Comparison of ENCODE assay signal across 1 cellular context in the genomic region with DNA sequence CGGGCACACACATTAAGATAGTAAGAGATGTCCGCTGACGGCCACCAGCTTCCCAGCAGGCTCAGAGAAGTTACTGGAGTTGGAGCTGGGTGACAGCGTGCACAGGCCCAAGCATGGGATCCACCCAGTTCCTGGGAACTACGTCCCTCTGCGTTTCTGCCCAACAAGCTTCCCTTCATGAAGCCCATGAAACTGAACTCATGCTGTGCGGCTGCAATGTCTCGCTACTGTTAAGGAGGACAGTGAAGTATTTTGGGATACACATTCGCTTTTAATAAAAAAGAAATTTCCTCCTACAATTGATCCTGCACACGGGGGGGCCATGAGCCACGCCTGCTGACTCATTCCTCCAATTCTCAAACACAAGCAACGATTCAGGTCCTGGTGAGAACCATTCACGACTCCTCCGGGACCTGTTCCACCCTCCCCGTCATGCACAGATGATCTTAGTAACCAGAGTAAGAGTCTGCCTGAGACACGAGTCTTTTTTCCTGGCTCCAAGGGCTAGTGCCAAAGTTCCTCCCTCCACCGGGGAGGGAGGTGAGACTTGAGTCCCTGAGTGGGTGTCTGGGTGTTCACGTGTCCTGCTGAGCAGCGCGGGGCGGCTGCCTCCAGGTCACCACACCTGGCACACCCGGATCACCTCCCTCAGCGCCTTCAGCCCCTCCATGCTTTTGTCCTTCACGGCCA.
A peak's percentile ranks its signal among the peaks of the same experiment; 100 is the strongest.
TF ChIP-seq lines count a peak whose summit lies in the region.

No MANE protein-coding gene starts in this region.

TF ChIP-seq in K562, 482 proteins besides CTCF, POLR2A, EP300 and RAD21 (continued from another document):
- TF ChIP-seq, protein P1, sequence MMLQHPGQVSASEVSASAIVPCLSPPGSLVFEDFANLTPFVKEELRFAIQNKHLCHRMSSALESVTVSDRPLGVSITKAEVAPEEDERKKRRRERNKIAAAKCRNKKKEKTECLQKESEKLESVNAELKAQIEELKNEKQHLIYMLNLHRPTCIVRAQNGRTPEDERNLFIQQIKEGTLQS (IDR thresholded peaks at IDR 0.05): 0 out of 2 replicates have a peak, but pooled peaks have one; percentile 29
- TF ChIP-seq, protein P1 (CRISPR knock-in tag; conservative IDR thresholded peaks at IDR 0.05): no peak
- no peak for TF ChIP-seq TEAD4 (IDR thresholded peaks at IDR 0.05; ENCODE audit: low read length)
- TF ChIP-seq TEAD4 (CRISPR knock-in tag; IDR thresholded peaks at IDR 0.05; ENCODE audit: borderline replicate concordance): no peak
- TF ChIP-seq, protein P2, sequence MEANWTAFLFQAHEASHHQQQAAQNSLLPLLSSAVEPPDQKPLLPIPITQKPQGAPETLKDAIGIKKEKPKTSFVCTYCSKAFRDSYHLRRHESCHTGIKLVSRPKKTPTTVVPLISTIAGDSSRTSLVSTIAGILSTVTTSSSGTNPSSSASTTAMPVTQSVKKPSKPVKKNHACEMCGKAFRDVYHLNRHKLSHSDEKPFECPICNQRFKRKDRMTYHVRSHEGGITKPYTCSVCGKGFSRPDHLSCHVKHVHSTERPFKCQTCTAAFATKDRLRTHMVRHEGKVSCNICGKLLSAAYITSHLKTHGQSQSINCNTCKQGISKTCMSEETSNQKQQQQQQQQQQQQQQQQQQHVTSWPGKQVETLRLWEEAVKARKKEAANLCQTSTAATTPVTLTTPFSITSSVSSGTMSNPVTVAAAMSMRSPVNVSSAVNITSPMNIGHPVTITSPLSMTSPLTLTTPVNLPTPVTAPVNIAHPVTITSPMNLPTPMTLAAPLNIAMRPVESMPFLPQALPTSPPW (CRISPR knock-in tag; IDR thresholded peaks at IDR 0.05): peak; percentile 70
- no peak for TF ChIP-seq ZNF175 (CRISPR knock-in tag; IDR thresholded peaks at IDR 0.05; ENCODE audit: low read depth)
- TF ChIP-seq, protein P3, sequence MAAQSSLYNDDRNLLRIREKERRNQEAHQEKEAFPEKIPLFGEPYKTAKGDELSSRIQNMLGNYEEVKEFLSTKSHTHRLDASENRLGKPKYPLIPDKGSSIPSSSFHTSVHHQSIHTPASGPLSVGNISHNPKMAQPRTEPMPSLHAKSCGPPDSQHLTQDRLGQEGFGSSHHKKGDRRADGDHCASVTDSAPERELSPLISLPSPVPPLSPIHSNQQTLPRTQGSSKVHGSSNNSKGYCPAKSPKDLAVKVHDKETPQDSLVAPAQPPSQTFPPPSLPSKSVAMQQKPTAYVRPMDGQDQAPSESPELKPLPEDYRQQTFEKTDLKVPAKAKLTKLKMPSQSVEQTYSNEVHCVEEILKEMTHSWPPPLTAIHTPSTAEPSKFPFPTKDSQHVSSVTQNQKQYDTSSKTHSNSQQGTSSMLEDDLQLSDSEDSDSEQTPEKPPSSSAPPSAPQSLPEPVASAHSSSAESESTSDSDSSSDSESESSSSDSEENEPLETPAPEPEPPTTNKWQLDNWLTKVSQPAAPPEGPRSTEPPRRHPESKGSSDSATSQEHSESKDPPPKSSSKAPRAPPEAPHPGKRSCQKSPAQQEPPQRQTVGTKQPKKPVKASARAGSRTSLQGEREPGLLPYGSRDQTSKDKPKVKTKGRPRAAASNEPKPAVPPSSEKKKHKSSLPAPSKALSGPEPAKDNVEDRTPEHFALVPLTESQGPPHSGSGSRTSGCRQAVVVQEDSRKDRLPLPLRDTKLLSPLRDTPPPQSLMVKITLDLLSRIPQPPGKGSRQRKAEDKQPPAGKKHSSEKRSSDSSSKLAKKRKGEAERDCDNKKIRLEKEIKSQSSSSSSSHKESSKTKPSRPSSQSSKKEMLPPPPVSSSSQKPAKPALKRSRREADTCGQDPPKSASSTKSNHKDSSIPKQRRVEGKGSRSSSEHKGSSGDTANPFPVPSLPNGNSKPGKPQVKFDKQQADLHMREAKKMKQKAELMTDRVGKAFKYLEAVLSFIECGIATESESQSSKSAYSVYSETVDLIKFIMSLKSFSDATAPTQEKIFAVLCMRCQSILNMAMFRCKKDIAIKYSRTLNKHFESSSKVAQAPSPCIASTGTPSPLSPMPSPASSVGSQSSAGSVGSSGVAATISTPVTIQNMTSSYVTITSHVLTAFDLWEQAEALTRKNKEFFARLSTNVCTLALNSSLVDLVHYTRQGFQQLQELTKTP (IDR thresholded peaks at IDR 0.05; ENCODE audit: low read depth in 1 of 2, partially characterized antibody in 2 of 2): peak in 1 of 2 experiments; percentile 46
- TF ChIP-seq, protein P4, sequence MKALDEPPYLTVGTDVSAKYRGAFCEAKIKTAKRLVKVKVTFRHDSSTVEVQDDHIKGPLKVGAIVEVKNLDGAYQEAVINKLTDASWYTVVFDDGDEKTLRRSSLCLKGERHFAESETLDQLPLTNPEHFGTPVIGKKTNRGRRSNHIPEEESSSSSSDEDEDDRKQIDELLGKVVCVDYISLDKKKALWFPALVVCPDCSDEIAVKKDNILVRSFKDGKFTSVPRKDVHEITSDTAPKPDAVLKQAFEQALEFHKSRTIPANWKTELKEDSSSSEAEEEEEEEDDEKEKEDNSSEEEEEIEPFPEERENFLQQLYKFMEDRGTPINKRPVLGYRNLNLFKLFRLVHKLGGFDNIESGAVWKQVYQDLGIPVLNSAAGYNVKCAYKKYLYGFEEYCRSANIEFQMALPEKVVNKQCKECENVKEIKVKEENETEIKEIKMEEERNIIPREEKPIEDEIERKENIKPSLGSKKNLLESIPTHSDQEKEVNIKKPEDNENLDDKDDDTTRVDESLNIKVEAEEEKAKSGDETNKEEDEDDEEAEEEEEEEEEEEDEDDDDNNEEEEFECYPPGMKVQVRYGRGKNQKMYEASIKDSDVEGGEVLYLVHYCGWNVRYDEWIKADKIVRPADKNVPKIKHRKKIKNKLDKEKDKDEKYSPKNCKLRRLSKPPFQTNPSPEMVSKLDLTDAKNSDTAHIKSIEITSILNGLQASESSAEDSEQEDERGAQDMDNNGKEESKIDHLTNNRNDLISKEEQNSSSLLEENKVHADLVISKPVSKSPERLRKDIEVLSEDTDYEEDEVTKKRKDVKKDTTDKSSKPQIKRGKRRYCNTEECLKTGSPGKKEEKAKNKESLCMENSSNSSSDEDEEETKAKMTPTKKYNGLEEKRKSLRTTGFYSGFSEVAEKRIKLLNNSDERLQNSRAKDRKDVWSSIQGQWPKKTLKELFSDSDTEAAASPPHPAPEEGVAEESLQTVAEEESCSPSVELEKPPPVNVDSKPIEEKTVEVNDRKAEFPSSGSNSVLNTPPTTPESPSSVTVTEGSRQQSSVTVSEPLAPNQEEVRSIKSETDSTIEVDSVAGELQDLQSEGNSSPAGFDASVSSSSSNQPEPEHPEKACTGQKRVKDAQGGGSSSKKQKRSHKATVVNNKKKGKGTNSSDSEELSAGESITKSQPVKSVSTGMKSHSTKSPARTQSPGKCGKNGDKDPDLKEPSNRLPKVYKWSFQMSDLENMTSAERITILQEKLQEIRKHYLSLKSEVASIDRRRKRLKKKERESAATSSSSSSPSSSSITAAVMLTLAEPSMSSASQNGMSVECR (CRISPR knock-in tag; IDR thresholded peaks at IDR 0.05): no peak
- TF ChIP-seq JUND (IDR thresholded peaks at IDR 0.05; ENCODE audit: borderline replicate concordance, low read depth, low read length): peak; percentile 53; the same call in 1 of the 2 replicates
- TF ChIP-seq JUND (tag; IDR thresholded peaks at IDR 0.05; ENCODE audit: borderline replicate concordance, low read depth, low read length): no peak
- TF ChIP-seq ZNF764 (CRISPR knock-in tag; IDR thresholded peaks at IDR 0.05; ENCODE audit: low read depth): no peak
- TF ChIP-seq RBFOX2 (IDR thresholded peaks at IDR 0.05; ENCODE audit: low read depth, low read length): 0 out of 2 replicates have a peak, but pooled peaks have one; percentile 1
- peak; percentile 51; the same call in 1 of the 2 replicates for TF ChIP-seq ZNF316 (IDR thresholded peaks at IDR 0.05)
- TF ChIP-seq C11orf30 (IDR thresholded peaks at IDR 0.05; ENCODE audit: low read depth): peak; percentile 63
- peak; percentile 74 for TF ChIP-seq NFE2 (IDR thresholded peaks at IDR 0.05; ENCODE audit: low read depth)
- peak; percentile 31; the same call in 1 of the 2 replicates for TF ChIP-seq MAFF (IDR thresholded peaks at IDR 0.05; ENCODE audit: low read length)
